In genomic region chr4:188869581-188869980, GRCh38 we compare ENCODE assay signal across 28 cellular contexts.
"Had no signal": no experiment of that assay in that cellular context is flagged by ENCODE, and none has a peak within 500 bp of the region (broad histone marks: within the 10 kb centered on the region; RNA-seq: fewer than 3 reads in every experiment).

No MANE protein-coding gene starts in this region.

- H3K27ac Mint-ChIP-seq: activated CD4-positive, alpha-beta T cell treated with anti-CD3 and anti-CD28 coated beads, Interleukin-2, amount 10 ng/mL, durations not matched to agents 24 days and 14 days; activated naive CD4-positive, alpha-beta T cell treated with anti-CD3 and anti-CD28 coated beads, Interleukin-2, amount 50 U/mL, for 24 hours; nephron progenitor cell; progenitor cell of endocrine pancreas; stimulated activated naive CD8-positive, alpha-beta T cell treated with anti-CD3 and anti-CD28 coated beads, Interleukin-15, Interleukin-2, amounts not matched to agents 100 ng/mL and 50 ng/mL, for 24 hours; type B pancreatic cell had no signal

- H3K9me3 Mint-ChIP-seq: type B pancreatic cell had no signal

- H3K27me3 ChIP-seq: adrenal gland, right atrium auricular region had no signal

- H3K4me3 ChIP-seq: adrenal gland, lower lobe of right lung, right atrium auricular region, skin epidermis had no signal

- H3K4me3 Mint-ChIP-seq: activated CD4-positive, alpha-beta T cell treated with anti-CD3 and anti-CD28 coated beads, Interleukin-2, amount 10 ng/mL, durations not matched to agents 24 days and 14 days; activated naive CD4-positive, alpha-beta T cell treated with anti-CD3 and anti-CD28 coated beads, Interleukin-2, amount 50 U/mL, for 24 hours; central memory CD8-positive, alpha-beta T cell; nephron progenitor cell; stimulated activated naive CD8-positive, alpha-beta T cell treated with anti-CD3 and anti-CD28 coated beads, Interleukin-15, Interleukin-2, amounts not matched to agents 100 ng/mL and 50 ng/mL, for 24 hours; type B pancreatic cell had no signal

- DNase-seq: activated CD4-positive, alpha-beta T cell treated with anti-CD3 and anti-CD28 coated beads, Interleukin-2, amount 10 ng/mL, durations not matched to agents 24 days and 14 days; activated CD4-positive, CD25-positive, alpha-beta regulatory T cell; activated CD8-positive, alpha-beta memory T cell treated with anti-CD3 and anti-CD28 coated beads, Interleukin-2, amount 50 U/mL, for 4 hours; activated gamma-delta T cell; activated T-cell treated with anti-CD3 and anti-CD28 coated beads, Interleukin-2, amount 50 U/mL, for 48 hours; adrenal gland; cortex of kidney; effector CD8-positive, alpha-beta T cell; foreskin melanocyte; glutamatergic neuron; hippocampal formation; islet precursor cell; left colon; lower lobe of right lung; nephron progenitor cell; occipital lobe; SHP77 treated with DMSO at 0.1 percent for 48 hours; SK-N-SH; stimulated activated CD4-positive, alpha-beta T cell treated with anti-CD3 and anti-CD28 coated beads, Interleukin-15, amount 100 ng/mL, for 24 hours; stimulated activated CD4-positive, alpha-beta T cell treated with anti-CD3 and anti-CD28 coated beads, Interleukin-2, amount 100 ng/mL, for 48 hours had no signal

- H3K4me1 ChIP-seq: adrenal gland, lower lobe of right lung, right atrium auricular region had no signal

- H3K27me3 Mint-ChIP-seq: activated CD4-positive, alpha-beta T cell treated with anti-CD3 and anti-CD28 coated beads, Interleukin-2, amount 10 ng/mL, durations not matched to agents 24 days and 14 days; activated naive CD4-positive, alpha-beta T cell treated with anti-CD3 and anti-CD28 coated beads, Interleukin-2, amount 50 U/mL, for 24 hours; central memory CD8-positive, alpha-beta T cell; progenitor cell of endocrine pancreas; stimulated activated naive CD8-positive, alpha-beta T cell treated with anti-CD3 and anti-CD28 coated beads, Interleukin-15, Interleukin-2, amounts not matched to agents 100 ng/mL and 50 ng/mL, for 24 hours; type B pancreatic cell had no signal

- H3K27ac ChIP-seq: adrenal gland, lower lobe of right lung, right atrium auricular region, skin epidermis had no signal

- H3K36me3 ChIP-seq: adrenal gland, lower lobe of right lung, right atrium auricular region had no signal

- ATAC-seq: esophagus mucosa, left colon, lower lobe of right lung had no signal

- H3K4me1 Mint-ChIP-seq: activated CD4-positive, alpha-beta T cell treated with anti-CD3 and anti-CD28 coated beads, Interleukin-2, amount 10 ng/mL, durations not matched to agents 24 days and 14 days; activated naive CD4-positive, alpha-beta T cell treated with anti-CD3 and anti-CD28 coated beads, Interleukin-2, amount 50 U/mL, for 24 hours; central memory CD8-positive, alpha-beta T cell; nephron progenitor cell had no signal

- H3K36me3 Mint-ChIP-seq: activated naive CD4-positive, alpha-beta T cell treated with anti-CD3 and anti-CD28 coated beads, Interleukin-2, amount 50 U/mL, for 24 hours; type B pancreatic cell had no signal

- H3K9me3 ChIP-seq: adrenal gland, lower lobe of right lung, right atrium auricular region, SK-N-SH had no signal
